Comparison of ENCODE assay signal across 1 cellular context in the genomic region with DNA sequence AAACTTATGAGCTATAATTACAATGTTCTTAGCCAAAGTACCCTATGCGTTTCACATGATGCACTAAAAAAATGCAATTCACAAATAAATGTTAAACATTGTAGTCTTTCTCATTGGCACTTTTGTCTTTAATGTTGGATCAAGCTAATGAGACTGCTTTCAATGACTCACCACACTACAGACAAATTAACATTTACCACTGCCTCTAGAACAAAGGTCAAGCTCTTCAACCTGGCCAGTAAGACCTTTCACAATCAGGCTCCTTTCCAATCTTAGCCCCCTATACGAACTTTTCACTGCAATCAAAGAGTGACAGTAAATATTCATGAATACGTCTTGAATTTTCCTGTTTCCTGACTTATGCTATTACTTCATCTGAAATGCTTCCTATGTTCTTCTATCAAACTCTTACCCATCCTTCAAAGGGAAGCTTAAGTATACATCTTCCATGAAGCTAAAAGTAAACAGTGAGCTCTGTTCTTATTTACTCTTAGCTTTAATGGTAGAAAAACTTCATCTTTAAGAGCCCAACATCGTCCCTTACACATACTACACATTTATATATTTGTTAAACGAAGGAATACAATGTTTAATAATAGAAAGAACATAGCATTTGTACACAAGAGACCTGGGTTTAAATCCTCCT.
TF ChIP-seq lines count a peak whose summit lies in the region.

No MANE protein-coding gene starts in this region.

TF ChIP-seq in SK-N-SH treated with all-trans-retinoic acid at 6 μM for 48 hours, 23 proteins besides CTCF, POLR2A, EP300 and RAD21:
- TF ChIP-seq, protein P1, sequence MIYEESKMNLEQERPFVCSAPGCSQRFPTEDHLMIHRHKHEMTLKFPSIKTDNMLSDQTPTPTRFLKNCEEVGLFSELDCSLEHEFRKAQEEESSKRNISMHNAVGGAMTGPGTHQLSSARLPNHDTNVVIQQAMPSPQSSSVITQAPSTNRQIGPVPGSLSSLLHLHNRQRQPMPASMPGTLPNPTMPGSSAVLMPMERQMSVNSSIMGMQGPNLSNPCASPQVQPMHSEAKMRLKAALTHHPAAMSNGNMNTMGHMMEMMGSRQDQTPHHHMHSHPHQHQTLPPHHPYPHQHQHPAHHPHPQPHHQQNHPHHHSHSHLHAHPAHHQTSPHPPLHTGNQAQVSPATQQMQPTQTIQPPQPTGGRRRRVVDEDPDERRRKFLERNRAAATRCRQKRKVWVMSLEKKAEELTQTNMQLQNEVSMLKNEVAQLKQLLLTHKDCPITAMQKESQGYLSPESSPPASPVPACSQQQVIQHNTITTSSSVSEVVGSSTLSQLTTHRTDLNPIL (CRISPR knock-in tag; IDR thresholded peaks at IDR 0.05; ENCODE audit: low read depth): no peak
- TF ChIP-seq ZFP3 (CRISPR knock-in tag; IDR thresholded peaks at IDR 0.05) (no peak), TCF4 (CRISPR knock-in tag; IDR thresholded peaks at IDR 0.05; ENCODE audit: borderline replicate concordance) (no peak), TOX (CRISPR knock-in tag; IDR thresholded peaks at IDR 0.05; ENCODE audit: borderline replicate concordance) (no peak), RARB (CRISPR knock-in tag; IDR thresholded peaks at IDR 0.05) (no peak), GLIS3 (CRISPR knock-in tag; IDR thresholded peaks at IDR 0.05) (no peak), BACH2 (CRISPR knock-in tag; IDR thresholded peaks at IDR 0.05; ENCODE audit: borderline replicate concordance) (no peak)
- TF ChIP-seq, protein P2, sequence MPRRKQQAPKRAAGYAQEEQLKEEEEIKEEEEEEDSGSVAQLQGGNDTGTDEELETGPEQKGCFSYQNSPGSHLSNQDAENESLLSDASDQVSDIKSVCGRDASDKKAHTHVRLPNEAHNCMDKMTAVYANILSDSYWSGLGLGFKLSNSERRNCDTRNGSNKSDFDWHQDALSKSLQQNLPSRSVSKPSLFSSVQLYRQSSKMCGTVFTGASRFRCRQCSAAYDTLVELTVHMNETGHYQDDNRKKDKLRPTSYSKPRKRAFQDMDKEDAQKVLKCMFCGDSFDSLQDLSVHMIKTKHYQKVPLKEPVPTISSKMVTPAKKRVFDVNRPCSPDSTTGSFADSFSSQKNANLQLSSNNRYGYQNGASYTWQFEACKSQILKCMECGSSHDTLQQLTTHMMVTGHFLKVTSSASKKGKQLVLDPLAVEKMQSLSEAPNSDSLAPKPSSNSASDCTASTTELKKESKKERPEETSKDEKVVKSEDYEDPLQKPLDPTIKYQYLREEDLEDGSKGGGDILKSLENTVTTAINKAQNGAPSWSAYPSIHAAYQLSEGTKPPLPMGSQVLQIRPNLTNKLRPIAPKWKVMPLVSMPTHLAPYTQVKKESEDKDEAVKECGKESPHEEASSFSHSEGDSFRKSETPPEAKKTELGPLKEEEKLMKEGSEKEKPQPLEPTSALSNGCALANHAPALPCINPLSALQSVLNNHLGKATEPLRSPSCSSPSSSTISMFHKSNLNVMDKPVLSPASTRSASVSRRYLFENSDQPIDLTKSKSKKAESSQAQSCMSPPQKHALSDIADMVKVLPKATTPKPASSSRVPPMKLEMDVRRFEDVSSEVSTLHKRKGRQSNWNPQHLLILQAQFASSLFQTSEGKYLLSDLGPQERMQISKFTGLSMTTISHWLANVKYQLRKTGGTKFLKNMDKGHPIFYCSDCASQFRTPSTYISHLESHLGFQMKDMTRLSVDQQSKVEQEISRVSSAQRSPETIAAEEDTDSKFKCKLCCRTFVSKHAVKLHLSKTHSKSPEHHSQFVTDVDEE (CRISPR knock-in tag; IDR thresholded peaks at IDR 0.05): no peak
- TF ChIP-seq, protein P3, sequence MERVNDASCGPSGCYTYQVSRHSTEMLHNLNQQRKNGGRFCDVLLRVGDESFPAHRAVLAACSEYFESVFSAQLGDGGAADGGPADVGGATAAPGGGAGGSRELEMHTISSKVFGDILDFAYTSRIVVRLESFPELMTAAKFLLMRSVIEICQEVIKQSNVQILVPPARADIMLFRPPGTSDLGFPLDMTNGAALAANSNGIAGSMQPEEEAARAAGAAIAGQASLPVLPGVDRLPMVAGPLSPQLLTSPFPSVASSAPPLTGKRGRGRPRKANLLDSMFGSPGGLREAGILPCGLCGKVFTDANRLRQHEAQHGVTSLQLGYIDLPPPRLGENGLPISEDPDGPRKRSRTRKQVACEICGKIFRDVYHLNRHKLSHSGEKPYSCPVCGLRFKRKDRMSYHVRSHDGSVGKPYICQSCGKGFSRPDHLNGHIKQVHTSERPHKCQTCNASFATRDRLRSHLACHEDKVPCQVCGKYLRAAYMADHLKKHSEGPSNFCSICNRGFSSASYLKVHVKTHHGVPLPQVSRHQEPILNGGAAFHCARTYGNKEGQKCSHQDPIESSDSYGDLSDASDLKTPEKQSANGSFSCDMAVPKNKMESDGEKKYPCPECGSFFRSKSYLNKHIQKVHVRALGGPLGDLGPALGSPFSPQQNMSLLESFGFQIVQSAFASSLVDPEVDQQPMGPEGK (CRISPR knock-in tag; IDR thresholded peaks at IDR 0.05; ENCODE audit: borderline replicate concordance): no peak
